Comparison of ENCODE assay signal across 15 cellular contexts in the genomic region with DNA sequence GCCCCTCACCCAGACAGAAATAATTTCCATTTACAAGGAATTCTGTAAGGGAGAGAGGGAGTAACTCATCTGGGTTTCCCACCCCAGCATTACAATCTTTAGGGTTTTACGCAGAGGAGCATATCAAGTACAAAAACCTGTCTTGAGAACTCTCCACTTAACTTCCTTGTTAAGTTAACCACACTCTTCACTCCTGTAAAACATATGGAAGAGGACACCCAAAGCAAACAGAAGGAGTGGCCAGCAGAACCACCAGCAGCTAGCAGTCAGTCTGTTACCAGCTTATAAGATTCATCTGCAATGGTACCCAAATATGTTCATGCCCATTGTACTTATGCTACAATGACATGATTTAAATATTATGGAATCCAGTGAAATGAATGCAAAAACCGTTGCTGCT.
"Had no signal": no experiment of that assay in that cellular context is flagged by ENCODE, and none has a peak within 500 bp of the region (broad histone marks: within the 10 kb centered on the region; RNA-seq: fewer than 3 reads in every experiment).

No MANE protein-coding gene starts in this region.

- H3K4me3 ChIP-seq: breast epithelium, left lung, neural progenitor cell, pancreas, spleen, suprapubic skin had no signal

- DNase-seq: activated CD4-positive, alpha-beta T cell treated with anti-CD3 and anti-CD28 coated beads, Interleukin-2, amount 10 ng/mL, durations not matched to agents 7 days and 5 days; activated CD8-positive, alpha-beta memory T cell treated with anti-CD3 and anti-CD28 coated beads, Interleukin-2, amount 50 U/mL, for 48 hours; activated naive CD4-positive, alpha-beta T cell treated with Interleukin-2 at 50 U/mL for 16 hours; anterior cingulate cortex; cerebellar nuclear complex; left lung; naive B cell; pancreas; spleen had no signal

- H3K27ac ChIP-seq: breast epithelium, neural progenitor cell, pancreas, suprapubic skin had no signal

- H3K27ac Mint-ChIP-seq: activated CD4-positive, alpha-beta T cell treated with anti-CD3 and anti-CD28 coated beads, Interleukin-2, amount 10 ng/mL, durations not matched to agents 7 days and 5 days; activated T-helper 1 cell treated with anti-CD3 and anti-CD28 coated beads, Interleukin-12 subunit alpha, Interleukin-12 subunit beta, Interleukin-2, Interleukin-4 antibody, amounts not matched to agents 30 ng/mL and 10 ng/mL and 1 ng/mL, durations not matched to agents 14 hours and 24 hours and 36 hours; dendritic cell treated with granulocyte-macrophage colony-stimulating factor and Interleukin-4, amounts not matched to agents 40 ng/mL and 50 ng/mL, for 4 days; naive B cell; neural progenitor cell; stimulated activated naive CD8-positive, alpha-beta T cell treated with anti-CD3 and anti-CD28 coated beads, Interleukin-15, Interleukin-2, amounts not matched to agents 100 ng/mL and 50 ng/mL, for 24 hours had no signal

- H3K27me3 Mint-ChIP-seq: activated CD4-positive, alpha-beta T cell treated with anti-CD3 and anti-CD28 coated beads, Interleukin-2, amount 10 ng/mL, durations not matched to agents 7 days and 5 days; dendritic cell treated with granulocyte-macrophage colony-stimulating factor and Interleukin-4, amounts not matched to agents 40 ng/mL and 50 ng/mL, for 4 days; stimulated activated naive CD8-positive, alpha-beta T cell treated with anti-CD3 and anti-CD28 coated beads, Interleukin-15, Interleukin-2, amounts not matched to agents 100 ng/mL and 50 ng/mL, for 24 hours had no signal

- H3K9me3 ChIP-seq: breast epithelium, left lung, pancreas, spleen, suprapubic skin had no signal

- H3K36me3 Mint-ChIP-seq: naive B cell, neural progenitor cell had no signal

- H3K4me1 Mint-ChIP-seq: activated CD4-positive, alpha-beta T cell treated with anti-CD3 and anti-CD28 coated beads, Interleukin-2, amount 10 ng/mL, durations not matched to agents 7 days and 5 days; naive B cell; neural progenitor cell had no signal

- H3K4me3 Mint-ChIP-seq: activated CD4-positive, alpha-beta T cell treated with anti-CD3 and anti-CD28 coated beads, Interleukin-2, amount 10 ng/mL, durations not matched to agents 7 days and 5 days; activated T-helper 1 cell treated with anti-CD3 and anti-CD28 coated beads, Interleukin-12 subunit alpha, Interleukin-12 subunit beta, Interleukin-2, Interleukin-4 antibody, amounts not matched to agents 30 ng/mL and 10 ng/mL and 1 ng/mL, durations not matched to agents 14 hours and 24 hours and 36 hours; dendritic cell treated with granulocyte-macrophage colony-stimulating factor and Interleukin-4, amounts not matched to agents 40 ng/mL and 50 ng/mL, for 4 days; naive B cell; neural progenitor cell; stimulated activated naive CD8-positive, alpha-beta T cell treated with anti-CD3 and anti-CD28 coated beads, Interleukin-15, Interleukin-2, amounts not matched to agents 100 ng/mL and 50 ng/mL, for 24 hours had no signal

- H3K27me3 ChIP-seq: breast epithelium, neural progenitor cell, pancreas, spleen, suprapubic skin had no signal

- H3K9me3 Mint-ChIP-seq: activated CD4-positive, alpha-beta T cell treated with anti-CD3 and anti-CD28 coated beads, Interleukin-2, amount 10 ng/mL, durations not matched to agents 7 days and 5 days; activated T-helper 1 cell treated with anti-CD3 and anti-CD28 coated beads, Interleukin-12 subunit alpha, Interleukin-12 subunit beta, Interleukin-2, Interleukin-4 antibody, amounts not matched to agents 30 ng/mL and 10 ng/mL and 1 ng/mL, durations not matched to agents 14 hours and 24 hours and 36 hours; neural progenitor cell; stimulated activated naive CD8-positive, alpha-beta T cell treated with anti-CD3 and anti-CD28 coated beads, Interleukin-15, Interleukin-2, amounts not matched to agents 100 ng/mL and 50 ng/mL, for 24 hours had no signal

- H3K4me1 ChIP-seq: breast epithelium, neural progenitor cell, pancreas, spleen, suprapubic skin had no signal

- H3K36me3 ChIP-seq: breast epithelium, left lung, neural progenitor cell, pancreas, spleen, suprapubic skin had no signal
